8 cellular contexts compared by ENCODE assay signal in the genomic region with DNA sequence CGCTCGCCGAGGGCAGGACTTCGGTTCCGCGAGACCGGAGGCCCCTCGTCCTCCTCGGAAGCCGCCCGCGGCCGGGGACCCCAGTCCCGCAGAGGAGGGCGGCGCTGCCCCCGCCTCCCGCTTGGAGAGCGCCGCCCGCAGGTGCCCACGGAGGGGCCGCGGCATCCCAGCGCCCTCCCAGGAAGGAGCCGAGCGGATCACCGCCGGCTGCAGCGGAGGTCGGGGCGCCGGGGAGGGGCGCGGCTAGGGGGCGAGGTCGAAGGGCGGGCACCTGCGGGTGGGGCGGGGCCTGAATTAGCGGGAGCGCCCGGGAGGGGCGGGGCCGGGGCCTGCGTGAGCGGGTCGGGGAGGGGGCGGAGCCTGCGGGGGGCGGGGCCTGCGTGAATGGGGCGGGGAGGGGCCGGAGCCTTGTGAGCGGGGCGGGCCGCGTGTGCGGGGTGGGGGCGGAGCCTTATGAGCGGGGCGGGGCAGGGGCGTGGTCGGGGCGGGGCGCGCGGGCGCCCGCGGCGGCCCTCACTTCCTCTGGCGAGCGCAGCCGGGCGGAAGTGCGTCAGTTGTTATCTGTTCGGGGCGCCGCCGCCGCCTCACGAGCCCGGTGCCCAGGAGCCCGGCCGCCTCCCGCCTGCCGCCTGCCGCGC. TPM values are rescaled to one million over a fixed set of nuclear protein-coding genes. Genes with fewer than 3 reads are reported as not detected.
DNase-seq lines count a peak whose midpoint lies in the region; ATAC-seq and FAIRE-seq lines count a peak whose summit lies in the region.

FBRSL1 (plus strand) TSS at position 550 of the 638 bp plus-strand sequence.

- FAIRE-seq in RCC 7860 (lab: Jason Lieb, UNC), result no peak

- H3K36me3 Mint-ChIP-seq in naive B cell, result no peaks in the 10 kb centered on the region

- ATAC-seq in GM21737 (IDR thresholded peaks at IDR 0.05; ENCODE audit: unreplicated experiment), result peak; percentile 53
- peak; percentile 74 to 76 for ATAC-seq in naive B cell (ENCODE audit: low read depth in 2 of 2)

- no peaks in the 10 kb centered on the region for H3K9me3 ChIP-seq in KOPT-K1 (ENCODE audit: insufficient read depth, low read length, poor library complexity, severe bottlenecking)

- H3K27ac ChIP-seq in KOPT-K1 (ENCODE audit: low read depth, low read length, poor library complexity, severe bottlenecking), result peak within 1 kb of the TSS; percentile 78

- H3K36me3 ChIP-seq in KOPT-K1 (ENCODE audit: insufficient read depth, low read length), result peaks cover 2% of the 10 kb centered on the region; the same call in 1 of the 2 replicates

- no peaks in the 10 kb centered on the region for H3K27me3 Mint-ChIP-seq in naive B cell

- H3K4me3 Mint-ChIP-seq in naive B cell, result peak within 1 kb of the TSS; percentile 91 to 97 (median 95)

- H3K9me3 Mint-ChIP-seq in naive B cell, result peaks cover 0 to 2% (median 0%) of the 10 kb centered on the region in 7 donors

- peak within 1 kb of the TSS; percentile 89 to 99 (median 96) for H3K27ac Mint-ChIP-seq in naive B cell

- DNase-seq in DMS 273 treated with DMSO at 0.1 percent for 48 hours (lab: John Stamatoyannopoulos, UW) (peak; percentile 24), RCC 7860 (ENCODE audit: low spot score) (peak; percentile 64), activated T-helper 1 cell treated with Interleukin-2 at 50 U/mL for 16 hours (ENCODE audit: low read depth) (peak; percentile 93), fibroblast of gingiva (ENCODE audit: low read depth) (peak; percentile 80), naive B cell (peak; percentile 87)
- peak; percentile 82 to 92 for DNase-seq in stimulated activated CD8-positive, alpha-beta memory T cell treated with anti-CD3 and anti-CD28 coated beads, Interleukin-7, amount 100 ng/mL, for 4 hours (ENCODE audit: low read depth in 2 of 2)

- peaks cover 55 to 75% (median 63%) of the 10 kb centered on the region in 3 donors for H3K4me1 Mint-ChIP-seq in naive B cell

RNA-seq across cellular contexts. Expression of gene FBRSL1, which starts in this region (rescaled TPM):
- 1 to 10 TPM in 5 of 6 donors, under 1 TPM in 1; 0.60 to 5.8 (median 2.9) TPM for polyA plus RNA-seq in naive B cell (ENCODE audit: low read depth in 6 of 6)

Comparison
In these comparisons a context has a peak if more than half of its experiments do, and no peak if none do; other contexts are left out.
1. Peak in every context shown above with its lines: DNase-seq, ATAC-seq and H3K27ac ChIP-seq.
2. DNase-seq: peak in every context shown above with its lines; median percentile 93 in activated T-helper 1 cell treated with Interleukin-2 at 50 U/mL for 16 hours; 87 in naive B cell; 87 in stimulated activated CD8-positive, alpha-beta memory T cell treated with anti-CD3 and anti-CD28 coated beads, Interleukin-7, amount 100 ng/mL, for 4 hours; 80 in fibroblast of gingiva; 64 in RCC 7860; 24 in DMS 273 treated with DMSO at 0.1 percent for 48 hours.